ENCODE assay signal across 19 cellular contexts in the genomic region with DNA sequence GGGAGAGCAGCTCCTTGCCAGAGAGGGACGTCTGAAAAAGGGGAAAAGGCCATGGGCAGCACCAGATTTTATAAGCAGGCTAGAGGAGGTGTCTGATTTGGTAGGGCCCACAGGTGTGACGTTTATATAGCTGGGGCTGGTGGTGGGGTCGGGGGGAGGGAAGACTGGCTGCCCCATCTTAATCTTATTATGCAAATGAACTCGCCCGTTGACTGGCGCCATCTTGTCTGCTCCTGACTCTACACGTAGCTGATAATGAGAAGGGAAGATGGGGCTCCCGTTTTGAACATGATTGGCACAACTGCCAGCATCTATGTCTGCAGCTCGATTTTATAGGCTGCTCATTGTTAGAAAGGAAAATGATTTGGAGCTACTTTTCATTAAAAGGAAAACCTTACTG. TPM values are rescaled to one million over a fixed set of nuclear protein-coding genes. Genes with fewer than 3 reads are reported as not detected.
"Had no signal": no experiment of that assay in that cellular context is flagged by ENCODE, and none has a peak within 500 bp of the region (broad histone marks: within the 10 kb centered on the region; RNA-seq: fewer than 3 reads in every experiment).

No MANE protein-coding gene starts in this region.

- H3K4me3 ChIP-seq: coronary artery, lower lobe of right lung, ovary, psoas muscle, sigmoid colon, stomach, tibial artery had no signal

- H3K36me3 ChIP-seq: lower lobe of right lung, ovary, sigmoid colon, stomach, tibial artery had no signal

- DNase-seq: effector memory CD8-positive, alpha-beta T cell; erythroblast; hypothalamus; left ventricle myocardium superior; lower lobe of right lung; natural killer cell; occipital lobe; ovary; posterior cingulate gyrus; psoas muscle; right cardiac atrium; sigmoid colon; stimulated activated CD4-positive, alpha-beta T cell treated with anti-CD3 and anti-CD28 coated beads, Interleukin-2, amount 100 ng/mL, for 24 hours; stimulated activated CD4-positive, alpha-beta T cell treated with anti-CD3 and anti-CD28 coated beads, Interleukin-4, amount 100 ng/mL, for 24 hours; stimulated activated naive CD4-positive, alpha-beta T cell treated with Interleukin-2 at 50 U/mL for 16 hours; stomach; tibial artery had no signal

- H3K27me3 ChIP-seq: ovary, sigmoid colon, stomach, tibial artery had no signal

- H3K4me1 ChIP-seq: lower lobe of right lung, psoas muscle, sigmoid colon, stomach, tibial artery had no signal

- H3K9me3 ChIP-seq: lower lobe of right lung, ovary, psoas muscle, sigmoid colon, stomach, tibial artery had no signal

- ATAC-seq: effector memory CD8-positive, alpha-beta T cell; left ventricle myocardium superior; lower lobe of right lung; natural killer cell; psoas muscle; right cardiac atrium; stimulated activated effector memory CD8-positive, alpha-beta T cell treated with anti-CD3 and anti-CD28 coated beads, Interleukin-12 subunit alpha, Interleukin-12 subunit beta, amount 100 ng/mL, for 72 hours had no signal

- H3K27ac ChIP-seq: coronary artery, lower lobe of right lung, ovary, psoas muscle, sigmoid colon, stomach, tibial artery had no signal

RNA-seq across cellular contexts. Expression of gene CADPS2, which starts 28.6 kb away (rescaled TPM):
- total RNA-seq: natural killer cell had no signal
